In genomic region chr1:167935252-167936067, GRCh38 we compare ENCODE assay signal across 8 cellular contexts. TPM values are rescaled to one million over a fixed set of nuclear protein-coding genes. Genes with fewer than 3 reads are reported as not detected.
DNase-seq lines count a peak whose midpoint lies in the region; ATAC-seq and TF ChIP-seq lines count a peak whose summit lies in the region.

No MANE protein-coding gene starts in this region.

- TF ChIP-seq EP300 in transverse colon (IDR thresholded peaks at IDR 0.05; ENCODE audit: low read depth), result no peak

- H3K4me3 ChIP-seq in CD8-positive, alpha-beta T cell (ENCODE audit: low read depth, low read length), result peak overlapping the region; percentile 86
- peak overlapping the region; percentile 66 to 97 (median 83) for H3K4me3 ChIP-seq in transverse colon

- peaks cover 29% of the 10 kb centered on the region for H3K4me1 ChIP-seq in CD8-positive, alpha-beta T cell (ENCODE audit: insufficient read depth, low read length)
- peaks cover 0 to 66% (median 38%) of the 10 kb centered on the region in 4 donors for H3K4me1 ChIP-seq in transverse colon

- intact Hi-C loops in CD8-positive, alpha-beta T cell (cut with DNase I, micrococcal nuclease), result loop anchor here (1.0 to 10.0 kb wide), 17 partner anchors 131 to 1957 kb away; partner anchors contain the start of genes SCYL3 (in 2 of the 2), BLZF1 (in 1 of the 2), METTL18 (in 1 of the 2) and NME7 (in 1 of the 2)
- intact Hi-C loops in transverse colon (cut with DNase I; ENCODE audit: low total_unique reads), result loop anchor here (2.0 kb wide), 1 partner anchor 215 kb away; the partner anchor contains the start of gene MPZL1

- peak overlapping the region; percentile 91 for H3K27ac ChIP-seq in CD8-positive, alpha-beta T cell (ENCODE audit: low read depth, low read length)
- H3K27ac ChIP-seq in transverse colon, result peak overlapping the region; percentile 95 to 98 (median 97)

- no peak for TF ChIP-seq CTCF in CD8-positive, alpha-beta T cell (IDR thresholded peaks at IDR 0.05)
- TF ChIP-seq CTCF in transverse colon (IDR thresholded peaks at IDR 0.05), result peak in 1 of 5 experiments; percentile 21

- ATAC-seq in CD8-positive, alpha-beta T cell, result no peak
- ATAC-seq in HG03175 (IDR thresholded peaks at IDR 0.05; ENCODE audit: unreplicated experiment), result peak; percentile 11
- ATAC-seq in natural killer cell treated with Interleukin-12 subunit alpha and Interleukin-12 subunit beta and Interleukin-15 and Interleukin-18, amount 100 ng/mL, for 72 hours, result peak in 1 of 2 donors; percentile 24

- no peaks in the 10 kb centered on the region for H3K36me3 ChIP-seq in CD8-positive, alpha-beta T cell (ENCODE audit: insufficient read depth, low read length)
- no peaks in the 10 kb centered on the region for H3K36me3 ChIP-seq in transverse colon

- H3K27ac Mint-ChIP-seq in CD8-positive, alpha-beta T cell, result peak overlapping the region; percentile 93
- H3K27ac Mint-ChIP-seq in natural killer cell treated with Interleukin-12 subunit alpha and Interleukin-12 subunit beta and Interleukin-15 and Interleukin-18, amount 100 ng/mL, for 72 hours, result peak overlapping the region; percentile 89 to 90

- H3K9me3 ChIP-seq in CD8-positive, alpha-beta T cell (ENCODE audit: low read length), result no peaks in the 10 kb centered on the region
- no peaks in the 10 kb centered on the region for H3K9me3 ChIP-seq in transverse colon

- H3K9me3 Mint-ChIP-seq in CD8-positive, alpha-beta T cell, result no peaks in the 10 kb centered on the region
- no peaks in the 10 kb centered on the region for H3K9me3 Mint-ChIP-seq in natural killer cell treated with Interleukin-12 subunit alpha and Interleukin-12 subunit beta and Interleukin-15 and Interleukin-18, amount 100 ng/mL, for 72 hours

- WGBS in transverse colon (ENCODE audit: low coverage in 1 of 2), 2 donors, result 0 to 1% methylated on average over 7 to 45 of the region's 45 CpGs

- in situ Hi-C loops in transverse colon (cut with MboI; ENCODE audit: low pct_ligation_motif_present in 1 of 4, low pct_unique_long_range_greater_than_20kb in 1 of 4, low sequenced_read_pairs in 3 of 4), result loop anchor here in 3 of 4 donors (10.0 to 25.0 kb wide), 2 partner anchors 211 to 223 kb away; partner anchors contain the start of gene MPZL1 (in 3 of the 3)

- DNase-seq in CD8-positive, alpha-beta T cell, result peak in 5 of 7 experiments; percentile 3 to 53 (median 29)
- DNase-seq in NCI-H82 (lab: John Stamatoyannopoulos, UW), result peak; percentile 79
- DNase-seq in activated CD8-positive, alpha-beta memory T cell treated with anti-CD3 and anti-CD28 coated beads, Interleukin-2, amount 50 U/mL, for 48 hours, result peak; percentile 67
- peak; percentile 21 for DNase-seq in fibroblast of gingiva (ENCODE audit: low read depth)
- DNase-seq in natural killer cell treated with Interleukin-12 subunit alpha and Interleukin-12 subunit beta and Interleukin-15 and Interleukin-18, amount 100 ng/mL, for 72 hours (ENCODE audit: low spot score), result no peak
- peak; percentile 55 for DNase-seq in transverse colon

- peaks cover 17% of the 10 kb centered on the region for H3K36me3 Mint-ChIP-seq in CD8-positive, alpha-beta T cell
- H3K36me3 Mint-ChIP-seq in natural killer cell treated with Interleukin-12 subunit alpha and Interleukin-12 subunit beta and Interleukin-15 and Interleukin-18, amount 100 ng/mL, for 72 hours, result peaks cover 6% of the 10 kb centered on the region

- CTCF ChIA-PET in CD8-positive, alpha-beta T cell (lab: Charles Lee), result interaction anchor here (0.6 to 1.1 kb wide), 3 partner anchors 14 to 1066 kb away, joined by 3 read pairs; no protein-coding TSS in a partner anchor

- H3K4me1 Mint-ChIP-seq in CD8-positive, alpha-beta T cell (ENCODE audit: low read depth), result peaks cover 50% of the 10 kb centered on the region
- peaks cover 27 to 32% of the 10 kb centered on the region in 2 donors for H3K4me1 Mint-ChIP-seq in natural killer cell treated with Interleukin-12 subunit alpha and Interleukin-12 subunit beta and Interleukin-15 and Interleukin-18, amount 100 ng/mL, for 72 hours (ENCODE audit: low read depth in 2 of 2)

- peak overlapping the region; percentile 89 for H3K4me3 Mint-ChIP-seq in CD8-positive, alpha-beta T cell
- H3K4me3 Mint-ChIP-seq in natural killer cell treated with Interleukin-12 subunit alpha and Interleukin-12 subunit beta and Interleukin-15 and Interleukin-18, amount 100 ng/mL, for 72 hours, result peak overlapping the region; percentile 97

- POLR2A ChIA-PET in CD8-positive, alpha-beta T cell (lab: Charles Lee), result interaction anchor here (0.7 to 2.8 kb wide), 20 partner anchors 8 to 1096 kb away, joined by 3 to 8 read pairs (median 4); partner anchors contain the start of genes ADCY10, GPR161 and POGK

- no peaks in the 10 kb centered on the region for H3K27me3 Mint-ChIP-seq in CD8-positive, alpha-beta T cell (ENCODE audit: low read depth)
- no peaks in the 10 kb centered on the region for H3K27me3 Mint-ChIP-seq in natural killer cell treated with Interleukin-12 subunit alpha and Interleukin-12 subunit beta and Interleukin-15 and Interleukin-18, amount 100 ng/mL, for 72 hours

- H3K27me3 ChIP-seq in CD8-positive, alpha-beta T cell (ENCODE audit: insufficient read depth, low read length), result no peaks in the 10 kb centered on the region
- H3K27me3 ChIP-seq in transverse colon, result no peaks in the 10 kb centered on the region

- TF ChIP-seq POLR2A in GM19099 (IDR thresholded peaks at IDR 0.05; ENCODE audit: extremely low read depth, insufficient read length, low read depth) (peak; percentile 76), transverse colon (IDR thresholded peaks at IDR 0.05) (peak; percentile 86)

RNA-seq across cellular contexts. Expression of gene DCAF6, which starts 1.0 kb away (rescaled TPM):
- total RNA-seq in CD8-positive, alpha-beta T cell, result 10 to 100 TPM; 12.4 to 13.0 TPM
- total RNA-seq in natural killer cell treated with Interleukin-12 subunit alpha and Interleukin-12 subunit beta and Interleukin-15 and Interleukin-18, amount 100 ng/mL, for 72 hours, result 10 to 100 TPM; 18.3 to 29.3 TPM
- total RNA-seq in transverse colon, result 100 to 1,000 TPM in 1 of 4 donors, 10 to 100 TPM in 3; 59.5 to 173 (median 93.4) TPM

RNA-seq across cellular contexts. Expression of gene MPC2, which starts 1.4 kb away (rescaled TPM):
- 10 to 100 TPM; 49.0 to 52.6 TPM for total RNA-seq in CD8-positive, alpha-beta T cell
- total RNA-seq in natural killer cell treated with Interleukin-12 subunit alpha and Interleukin-12 subunit beta and Interleukin-15 and Interleukin-18, amount 100 ng/mL, for 72 hours, result 10 to 100 TPM; 24.9 to 37.1 TPM
- total RNA-seq in transverse colon, result 10 to 100 TPM; 14.2 to 91.6 (median 38.4) TPM

RNA-seq across cellular contexts. Expression of gene ADCY10, which starts 21.5 kb away (rescaled TPM):
- total RNA-seq in CD8-positive, alpha-beta T cell, result under 1 TPM in 1 of 2 experiments, not detected in 1; 0.08 TPM
- total RNA-seq in natural killer cell treated with Interleukin-12 subunit alpha and Interleukin-12 subunit beta and Interleukin-15 and Interleukin-18, amount 100 ng/mL, for 72 hours, result under 1 TPM; 0.33 to 0.48 TPM
- 1 to 10 TPM in 1 of 4 donors, under 1 TPM in 1, not detected in 2; 0.27 to 3.7 TPM for total RNA-seq in transverse colon
